In genomic region chr4:139312552-139313332, GRCh38 we compare ENCODE assay signal across 1 cellular context.
TF ChIP-seq lines count a peak whose summit lies in the region.

No MANE protein-coding gene starts in this region.

TF ChIP-seq in GM12878, 131 proteins besides CTCF, POLR2A, EP300 and RAD21:
- TF ChIP-seq ASH2L (IDR thresholded peaks at IDR 0.05; ENCODE audit: borderline replicate concordance, low read depth) (no peak), CEBPZ (IDR thresholded peaks at IDR 0.05; ENCODE audit: low read depth, low read length) (no peak), MYC (IDR thresholded peaks at IDR 0.05; ENCODE audit: insufficient read depth, insufficient read length, insufficient replicate concordance, low read length, severe bottlenecking) (no peak), ZNF687 (IDR thresholded peaks at IDR 0.05) (0 out of 2 replicates have a peak, but pooled peaks have one; percentile 29), PAX8 (IDR thresholded peaks at IDR 0.05) (0 out of 2 replicates have a peak, but pooled peaks have one; percentile 47), BACH1 (IDR thresholded peaks at IDR 0.05; ENCODE audit: borderline replicate concordance) (no peak), TBL1XR1 (IDR thresholded peaks at IDR 0.05; ENCODE audit: low read depth, low read length) (no peak), CEBPB (IDR thresholded peaks at IDR 0.05; ENCODE audit: borderline replicate concordance in 1 of 2, low read depth in 2 of 2, low read length in 2 of 2) (no peak), MEF2A (IDR thresholded peaks at IDR 0.05; ENCODE audit: insufficient read depth, low read depth, low read length) (0 out of 2 replicates have a peak, but pooled peaks have one; percentile 7), RAD51 (IDR thresholded peaks at IDR 0.05) (0 out of 2 replicates have a peak, but pooled peaks have one; percentile 29), RFX5 (IDR thresholded peaks at IDR 0.05; ENCODE audit: low read depth, low read length) (no peak), SMARCA5 (IDR thresholded peaks at IDR 0.05) (no peak), GABPA (IDR thresholded peaks at IDR 0.05; ENCODE audit: low read depth) (no peak), NKRF (conservative IDR thresholded peaks at IDR 0.05) (no peak), YBX1 (IDR thresholded peaks at IDR 0.05) (no peak), IKZF2 (IDR thresholded peaks at IDR 0.05) (peak; percentile 40 to 50; a peak in 3 of 4 replicates), TARDBP (IDR thresholded peaks at IDR 0.05; ENCODE audit: borderline replicate concordance) (no peak), E2F4 (IDR thresholded peaks at IDR 0.05; ENCODE audit: low read depth, low read length) (no peak), SPI1 (IDR thresholded peaks at IDR 0.05; ENCODE audit: borderline replicate concordance, insufficient read depth, low read depth, low read length) (peak; percentile 87), ZNF217 (IDR thresholded peaks at IDR 0.05) (no peak), IRF5 (IDR thresholded peaks at IDR 0.05; ENCODE audit: borderline replicate concordance) (no peak), DPF2 (IDR thresholded peaks at IDR 0.05) (peak; percentile 19; the same call in 1 of the 2 replicates), ATF3 (IDR thresholded peaks at IDR 0.05; ENCODE audit: borderline replicate concordance, extremely low read depth, low read depth, low read length) (no peak), BCL11A (IDR thresholded peaks at IDR 0.05; ENCODE audit: low read depth, low read length) (no peak), KAT2A (conservative IDR thresholded peaks at IDR 0.05; ENCODE audit: control insufficient read depth, low read depth, low read length) (no peak), PKNOX1 (IDR thresholded peaks at IDR 0.05) (peak; percentile 80), ZNF622 (IDR thresholded peaks at IDR 0.05) (no peak), KDM1A (IDR thresholded peaks at IDR 0.05; ENCODE audit: borderline replicate concordance) (no peak), STAT3 (IDR thresholded peaks at IDR 0.05; ENCODE audit: low read depth, low read length) (no peak), NFYA (IDR thresholded peaks at IDR 0.05; ENCODE audit: borderline replicate concordance, low read depth, low read length) (no peak), ZZZ3 (IDR thresholded peaks at IDR 0.05; ENCODE audit: control insufficient read depth, insufficient read length, low read depth) (no peak), FOXK2 (IDR thresholded peaks at IDR 0.05) (no peak)
TF ChIP-seq in GM12878: peak in this region for 8.
